11 cellular contexts compared by ENCODE assay signal in the genomic region with DNA sequence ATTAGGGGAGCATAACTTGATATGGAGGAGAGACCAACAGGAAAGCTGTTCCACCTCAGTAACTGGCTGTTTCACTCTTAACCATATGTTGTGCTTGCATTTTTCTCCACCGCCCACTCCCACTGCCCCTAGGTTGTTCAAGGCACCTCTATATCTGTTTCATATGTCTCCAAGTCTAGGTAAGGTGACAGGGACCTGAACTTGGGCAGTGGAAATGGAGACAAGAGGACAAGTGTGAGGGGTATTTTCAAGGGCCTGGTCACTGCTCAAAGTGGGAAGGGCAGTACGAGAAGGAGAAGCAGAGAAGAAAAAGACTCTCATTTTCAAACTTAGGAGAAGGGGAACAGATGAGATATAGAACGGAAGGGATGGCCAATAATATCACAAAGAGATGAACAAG. TPM values are rescaled to one million over a fixed set of nuclear protein-coding genes. Genes with fewer than 3 reads are reported as not detected.
DNase-seq lines count a peak whose midpoint lies in the region; ATAC-seq and TF ChIP-seq lines count a peak whose summit lies in the region.
"Had no signal": no experiment of that assay in that cellular context is flagged by ENCODE, and none has a peak within 500 bp of the region (broad histone marks: within the 10 kb centered on the region; RNA-seq: fewer than 3 reads in every experiment).

No MANE protein-coding gene starts in this region.

- TF ChIP-seq EP300 in SK-N-SH (IDR thresholded peaks at IDR 0.05; ENCODE audit: borderline replicate concordance in 1 of 2, low read depth in 1 of 2, low read length in 1 of 2): no peak

- H3K4me3 ChIP-seq in SK-N-SH (ENCODE audit: low read depth in 2 of 2, low read length in 1 of 2) (peak overlapping the region; percentile 63 to 90), HEK293 (ENCODE audit: low read depth, low read length) (no peak overlapping the region), dorsolateral prefrontal cortex (peak overlapping the region in 46 of 59 donors; percentile 63 to 89 (median 76)), gastrocnemius medialis (peak overlapping the region; percentile 44 to 75 (median 64))

- H3K9me2 ChIP-seq in SK-N-SH: no peaks in the 10 kb centered on the region

- 95% methylated on average over 3 of the region's 3 CpGs for WGBS in SK-N-SH (ENCODE audit: low lambda C conversion rate)

- H3K27ac ChIP-seq in SK-N-SH (ENCODE audit: low read depth in 2 of 2, low read length in 1 of 2) (peak overlapping the region; percentile 73 to 95; a peak in 2 of 4 replicates), HEK293 (ENCODE audit: extremely low read depth, low read depth, low read length) (no peak overlapping the region), dorsolateral prefrontal cortex (peak overlapping the region in 7 of 59 donors; percentile 0 to 95 (median 25)), gastrocnemius medialis (peak overlapping the region; percentile 91 to 98 (median 93))

- in situ Hi-C loops in gastrocnemius medialis (cut with MboI; ENCODE audit: low sequenced_read_pairs in 4 of 4): no loop called here

- no peak for TF ChIP-seq POLR2A in gastrocnemius medialis (IDR thresholded peaks at IDR 0.05)

- H4K20me1 ChIP-seq in SK-N-SH (ENCODE audit: insufficient read depth): peaks cover 48% of the 10 kb centered on the region

- TF ChIP-seq RAD21 in SK-N-SH (IDR thresholded peaks at IDR 0.05; ENCODE audit: low read length): no peak

- TF ChIP-seq CTCF in SK-N-SH (IDR thresholded peaks at IDR 0.05) (no peak), HEK293 (tag by site-specific recombination; IDR thresholded peaks at IDR 0.05) (no peak), dorsolateral prefrontal cortex (IDR thresholded peaks at IDR 0.05 in 54 of 56, conservative IDR thresholded peaks at IDR 0.05 in 2 of 56; ENCODE audit: low read depth in 1 of 56, partially characterized antibody in 56 of 56) (no peak), gastrocnemius medialis (IDR thresholded peaks at IDR 0.05 in 4 of 5, conservative IDR thresholded peaks at IDR 0.05 in 1 of 5) (no peak)

- H3K36me3 ChIP-seq in SK-N-SH (replicated peaks in 1 of 2; ENCODE audit: control insufficient read depth in 1 of 2, insufficient read depth in 2 of 2, low read length in 1 of 2) (peaks cover 4 to 5% of the 10 kb centered on the region in 2 experiments), HEK293 (ENCODE audit: control insufficient read depth in 2 of 2, insufficient read depth in 1 of 2, low read length in 2 of 2) (no peaks in the 10 kb centered on the region), gastrocnemius medialis (no peaks in the 10 kb centered on the region)
- H3K36me3 ChIP-seq: pancreas had no signal

- H3K4me1 ChIP-seq in SK-N-SH (ENCODE audit: control insufficient read depth in 1 of 2, insufficient read depth in 2 of 2, low read depth in 1 of 2, low read length in 1 of 2): peaks cover 26 to 33% of the 10 kb centered on the region in 2 experiments; a peak in 3 of 4 replicates
- H3K4me1 ChIP-seq in HEK293 (ENCODE audit: control insufficient read depth, insufficient read depth, low read length): peaks cover 37% of the 10 kb centered on the region
- peaks cover 26 to 43% of the 10 kb centered on the region in 2 donors for H3K4me1 ChIP-seq in gastrocnemius medialis

- 0 out of 2 replicates have a peak overlapping the region, but pooled peaks have one; percentile 88 for H3K9ac ChIP-seq in SK-N-SH

- no peak overlapping the region for H2AFZ ChIP-seq in SK-N-SH (ENCODE audit: low read depth)

- intact Hi-C loops in dorsolateral prefrontal cortex (cut with DNase I) (loop anchor here (2.0 to 10.0 kb wide), 4 partner anchors 89 to 275 kb away; a partner anchor contains a TSS), gastrocnemius medialis (cut with DNase I; ENCODE audit: low total_unique reads) (loop anchor here (2.0 to 10.0 kb wide), 8 partner anchors 107 to 1889 kb away; a partner anchor contains a TSS)

- H3K4me2 ChIP-seq in SK-N-SH: peak overlapping the region; percentile 85

- peaks cover 7% of the 10 kb centered on the region for H3F3A ChIP-seq in SK-N-SH (replicated peaks; ENCODE audit: insufficient read depth)

- POLR2A ChIA-PET in SK-N-SH (lab: Yijun Ruan, JAX) (interaction anchor here (1.1 kb wide), 1 partner anchor 10 kb away, joined by 4 read pairs; no protein-coding TSS in a partner anchor), HEK293 (lab: Yijun Ruan, JAX) (no interaction called here)

- CTCF ChIA-PET in SK-N-SH (lab: Yijun Ruan, JAX): interaction anchor here (0.7 to 1.0 kb wide), 2 partner anchors 23 to 1634 kb away, joined by 3 read pairs; no protein-coding TSS in a partner anchor
- CTCF ChIA-PET in HEK293 (lab: Yijun Ruan, JAX): interaction anchor here (1.9 kb wide), 1 partner anchor 141 kb away, joined by 7 read pairs; no protein-coding TSS in a partner anchor

- peaks cover 77% of the 10 kb centered on the region for H3K79me2 ChIP-seq in SK-N-SH (ENCODE audit: insufficient read depth)

- DNase-seq in SK-N-SH: no peak
- no peak for DNase-seq in dorsolateral prefrontal cortex
- DNase-seq in gastrocnemius medialis: no peak
- DNase-seq in OCI-M1 (lab: John Stamatoyannopoulos, UW): no peak
- no peak for DNase-seq in UCSD-AML1 (lab: John Stamatoyannopoulos, UW; ENCODE audit: unreplicated experiment)
- DNase-seq: glutamatergic neuron, NCI-H1930, pancreas had no signal

- no peak for ATAC-seq in SK-N-SH treated with all-trans-retinoic acid at 6 μM for 48 hours
- no peak for ATAC-seq in gastrocnemius medialis
- ATAC-seq in GM21717 (IDR thresholded peaks at IDR 0.05; ENCODE audit: unreplicated experiment): no peak
- ATAC-seq: pancreas had no signal

- H3K27me3 ChIP-seq in SK-N-SH (ENCODE audit: insufficient read depth) (no peaks in the 10 kb centered on the region), dorsolateral prefrontal cortex (peaks cover 0 to 23% (median 0%) of the 10 kb centered on the region in 45 donors), gastrocnemius medialis (no peaks in the 10 kb centered on the region)
- H3K27me3 ChIP-seq: pancreas had no signal

- H3K9me3 ChIP-seq in SK-N-SH (no peaks in the 10 kb centered on the region), HEK293 (ENCODE audit: control insufficient read depth, insufficient read depth, low read depth, low read length) (no peaks in the 10 kb centered on the region), gastrocnemius medialis (no peaks in the 10 kb centered on the region)
- H3K9me3 ChIP-seq: pancreas had no signal

TF ChIP-seq in SK-N-SH, 30 proteins besides CTCF, POLR2A, EP300 and RAD21 (continues in another document):
- TF ChIP-seq TCF12 (IDR thresholded peaks at IDR 0.05): no peak
- TF ChIP-seq, protein P1, sequence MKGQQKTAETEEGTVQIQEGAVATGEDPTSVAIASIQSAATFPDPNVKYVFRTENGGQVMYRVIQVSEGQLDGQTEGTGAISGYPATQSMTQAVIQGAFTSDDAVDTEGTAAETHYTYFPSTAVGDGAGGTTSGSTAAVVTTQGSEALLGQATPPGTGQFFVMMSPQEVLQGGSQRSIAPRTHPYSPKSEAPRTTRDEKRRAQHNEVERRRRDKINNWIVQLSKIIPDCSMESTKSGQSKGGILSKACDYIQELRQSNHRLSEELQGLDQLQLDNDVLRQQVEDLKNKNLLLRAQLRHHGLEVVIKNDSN (IDR thresholded peaks at IDR 0.05; ENCODE audit: borderline replicate concordance, low read depth): no peak
- TF ChIP-seq TEAD4 (IDR thresholded peaks at IDR 0.05; ENCODE audit: borderline replicate concordance, insufficient read depth): no peak
- TF ChIP-seq RFX5 (IDR thresholded peaks at IDR 0.05; ENCODE audit: low read length): no peak

TF ChIP-seq in SK-N-SH treated with all-trans-retinoic acid at 6 μM for 48 hours, 23 proteins besides CTCF, POLR2A, EP300 and RAD21 (continues in another document):
- TF ChIP-seq ARNTL (CRISPR knock-in tag; IDR thresholded peaks at IDR 0.05; ENCODE audit: borderline replicate concordance, low read depth): no peak

TF ChIP-seq in HEK293, 187 proteins besides CTCF, POLR2A, EP300 and RAD21:
- TF ChIP-seq ZFHX2 (tag by site-specific recombination; conservative IDR thresholded peaks at IDR 0.05): 0 out of 2 replicates have a peak, but pooled peaks have one; percentile 19
- TF ChIP-seq, protein P2, sequence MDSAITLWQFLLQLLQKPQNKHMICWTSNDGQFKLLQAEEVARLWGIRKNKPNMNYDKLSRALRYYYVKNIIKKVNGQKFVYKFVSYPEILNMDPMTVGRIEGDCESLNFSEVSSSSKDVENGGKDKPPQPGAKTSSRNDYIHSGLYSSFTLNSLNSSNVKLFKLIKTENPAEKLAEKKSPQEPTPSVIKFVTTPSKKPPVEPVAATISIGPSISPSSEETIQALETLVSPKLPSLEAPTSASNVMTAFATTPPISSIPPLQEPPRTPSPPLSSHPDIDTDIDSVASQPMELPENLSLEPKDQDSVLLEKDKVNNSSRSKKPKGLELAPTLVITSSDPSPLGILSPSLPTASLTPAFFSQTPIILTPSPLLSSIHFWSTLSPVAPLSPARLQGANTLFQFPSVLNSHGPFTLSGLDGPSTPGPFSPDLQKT (IDR thresholded peaks at IDR 0.05; ENCODE audit: borderline replicate concordance, low read depth, low read length): no peak
- TF ChIP-seq ZSCAN23 (tag by site-specific recombination; IDR thresholded peaks at IDR 0.05): no peak
TF ChIP-seq in HEK293: peak in this region for 1.

RNA-seq across cellular contexts. Expression of a gene that starts 3.1 kb away (rescaled TPM):
- 20.7 and 27.7 TPM in 2 replicates for polyA plus RNA-seq in SK-N-SH (2012; rRNA removed)
- 27.8 and 28.3 TPM in 2 replicates for polyA plus RNA-seq in SK-N-SH (2012; cell fraction: cytosol; rRNA removed)
- 13.0 and 26.5 TPM in 2 replicates for polyA plus RNA-seq in SK-N-SH (2012; cell fraction: nucleus; rRNA removed)
- total RNA-seq in dorsolateral prefrontal cortex (100 to 1,000 TPM in 31 of 120 experiments, 10 to 100 TPM in 89; 59.0 to 128 (median 90.2) TPM), gastrocnemius medialis (100 to 1,000 TPM; 237 to 472 (median 339) TPM)
